17 cellular contexts compared by ENCODE assay signal in genomic region chr12:82870825-82871377, GRCh38.
DNase-seq lines count a peak whose midpoint lies in the region; ATAC-seq and TF ChIP-seq lines count a peak whose summit lies in the region.
"Had no signal": no experiment of that assay in that cellular context is flagged by ENCODE, and none has a peak within 500 bp of the region (broad histone marks: within the 10 kb centered on the region; RNA-seq: fewer than 3 reads in every experiment).

No MANE protein-coding gene starts in this region.

- no peaks in the 10 kb centered on the region for H3K4me1 Mint-ChIP-seq in Calu3 (ENCODE audit: low read depth, unreplicated experiment)

- H3K27me3 Mint-ChIP-seq in Calu3 (ENCODE audit: unreplicated experiment), result no peaks in the 10 kb centered on the region
- H3K27me3 Mint-ChIP-seq: activated CD8-positive, alpha-beta T cell treated with anti-CD3 and anti-CD28 coated beads for 36 hours; B cell had no signal

- TF ChIP-seq CTCF in dorsolateral prefrontal cortex (IDR thresholded peaks at IDR 0.05 in 54 of 56, conservative IDR thresholded peaks at IDR 0.05 in 2 of 56; ENCODE audit: low read depth in 1 of 56, partially characterized antibody in 56 of 56) (no peak), Calu3 (IDR thresholded peaks at IDR 0.05; ENCODE audit: unreplicated experiment) (no peak)

- no TSS peak for BruUV-seq in Calu3 (replicated peaks; lab: Mats Ljungman, UMichigan)

- H3K4me3 ChIP-seq in dorsolateral prefrontal cortex, result peak overlapping the region in 33 of 59 donors; percentile 0 to 53 (median 16)
- H3K4me3 ChIP-seq: esophagus squamous epithelium had no signal

- intact Hi-C loops in dorsolateral prefrontal cortex (cut with DNase I), result no loop called here
- intact Hi-C loops in Calu3 (cut with micrococcal nuclease; ENCODE audit: unreplicated experiment), result no loop called here

- H3K27me3 ChIP-seq in dorsolateral prefrontal cortex, result no peaks in the 10 kb centered on the region
- H3K27me3 ChIP-seq: esophagus squamous epithelium had no signal

- no peaks in the 10 kb centered on the region for H3K36me3 Mint-ChIP-seq in Calu3 (ENCODE audit: insufficient read depth, unreplicated experiment)
- H3K36me3 Mint-ChIP-seq: mesothelial cell of epicardium had no signal

- no peak overlapping the region for H3K4me3 Mint-ChIP-seq in Calu3 (ENCODE audit: low read depth, unreplicated experiment)
- H3K4me3 Mint-ChIP-seq: activated CD8-positive, alpha-beta T cell treated with anti-CD3 and anti-CD28 coated beads for 36 hours; B cell; mesothelial cell of epicardium had no signal

- CTCF ChIA-PET in Calu3 (lab: Charles Lee), result interaction anchor here (0.7 kb wide), 1 partner anchor 1525 kb away, joined by 4 read pairs; no protein-coding TSS in a partner anchor

- DNase-seq in dorsolateral prefrontal cortex (no peak), activated gamma-delta T cell (lab: John Stamatoyannopoulos, UW) (no peak), SHP77 (lab: John Stamatoyannopoulos, UW) (no peak), Calu3 (no peak)
- DNase-seq: activated CD8-positive, alpha-beta T cell treated with anti-CD3 and anti-CD28 coated beads for 36 hours; activated naive CD4-positive, alpha-beta T cell treated with Interleukin-2 at 50 U/mL for 16 hours; cerebellar nuclear complex; esophagus squamous epithelium; NCI-H1436; OCI-M1; stimulated activated naive CD4-positive, alpha-beta T cell had no signal

- no peak overlapping the region for H3K27ac Mint-ChIP-seq in Calu3 (ENCODE audit: unreplicated experiment)
- H3K27ac Mint-ChIP-seq: activated CD8-positive, alpha-beta T cell treated with anti-CD3 and anti-CD28 coated beads for 36 hours; B cell; mesothelial cell of epicardium had no signal

- no peaks in the 10 kb centered on the region for H3K9me3 Mint-ChIP-seq in Calu3 (ENCODE audit: low read depth, unreplicated experiment)
- H3K9me3 Mint-ChIP-seq: activated CD8-positive, alpha-beta T cell treated with anti-CD3 and anti-CD28 coated beads for 36 hours; mesothelial cell of epicardium had no signal

- ATAC-seq in GM18511 (IDR thresholded peaks at IDR 0.05; ENCODE audit: unreplicated experiment) (peak; percentile 76), GM19468 (IDR thresholded peaks at IDR 0.05; ENCODE audit: extremely low read depth, unreplicated experiment) (peak; percentile 47), HG03045 (IDR thresholded peaks at IDR 0.05; ENCODE audit: unreplicated experiment) (peak; percentile 79), HG03457 (IDR thresholded peaks at IDR 0.05; ENCODE audit: unreplicated experiment) (no peak)
- ATAC-seq: activated CD8-positive, alpha-beta T cell treated with anti-CD3 and anti-CD28 coated beads for 36 hours had no signal

- H3K27ac ChIP-seq in dorsolateral prefrontal cortex, result peak overlapping the region; percentile 3 to 90 (median 81)
- H3K27ac ChIP-seq: esophagus squamous epithelium had no signal
